In genomic region chr1:17423781-17424245, GRCh38 we compare ENCODE assay signal across 15 cellular contexts. TPM values are rescaled to one million over a fixed set of nuclear protein-coding genes. Genes with fewer than 3 reads are reported as not detected.
A peak's percentile ranks its signal among the peaks of the same experiment; 100 is the strongest.
DNase-seq lines count a peak whose midpoint lies in the region; ATAC-seq and TF ChIP-seq lines count a peak whose summit lies in the region.
"Had no signal": no experiment of that assay in that cellular context is flagged by ENCODE, and none has a peak within 500 bp of the region (broad histone marks: within the 10 kb centered on the region; RNA-seq: fewer than 3 reads in every experiment).

No MANE protein-coding gene starts in this region.

- no peaks in the 10 kb centered on the region for H3K9me3 Mint-ChIP-seq in activated naive CD8-positive, alpha-beta T cell treated with anti-CD3 and anti-CD28 coated beads, Interleukin-2, amount 50 U/mL, for 24 hours
- H3K9me3 Mint-ChIP-seq in activated naive CD8-positive, alpha-beta T cell treated with anti-CD3 and anti-CD28 coated beads for 36 hours = no peaks in the 10 kb centered on the region
- H3K9me3 Mint-ChIP-seq in memory B cell = no peaks in the 10 kb centered on the region
- H3K9me3 Mint-ChIP-seq: activated T-helper 1 cell treated with anti-CD3 and anti-CD28 coated beads, Interleukin-12 subunit alpha, Interleukin-12 subunit beta, Interleukin-2, Interleukin-4 antibody, amounts not matched to agents 30 ng/mL and 10 ng/mL and 1 ng/mL, durations not matched to agents 14 hours and 24 hours and 36 hours; naive thymus-derived CD4-positive, alpha-beta T cell had no signal

- H3K27me3 Mint-ChIP-seq in activated naive CD8-positive, alpha-beta T cell treated with anti-CD3 and anti-CD28 coated beads, Interleukin-2, amount 50 U/mL, for 24 hours = no peaks in the 10 kb centered on the region
- H3K27me3 Mint-ChIP-seq in activated naive CD8-positive, alpha-beta T cell treated with anti-CD3 and anti-CD28 coated beads for 36 hours = no peaks in the 10 kb centered on the region
- no peaks in the 10 kb centered on the region for H3K27me3 Mint-ChIP-seq in memory B cell
- H3K27me3 Mint-ChIP-seq: naive thymus-derived CD4-positive, alpha-beta T cell had no signal

- H3K4me1 ChIP-seq in esophagus muscularis mucosa (peaks cover 4 to 32% (median 26%) of the 10 kb centered on the region in 4 donors), uterus (peaks cover 0 to 3% of the 10 kb centered on the region in 2 donors), SJCRH30 (no peaks in the 10 kb centered on the region)

- no peak overlapping the region for H3K4me3 Mint-ChIP-seq in activated naive CD8-positive, alpha-beta T cell treated with anti-CD3 and anti-CD28 coated beads, Interleukin-2, amount 50 U/mL, for 24 hours
- H3K4me3 Mint-ChIP-seq in activated naive CD8-positive, alpha-beta T cell treated with anti-CD3 and anti-CD28 coated beads for 36 hours = no peak overlapping the region
- H3K4me3 Mint-ChIP-seq in memory B cell = no peak overlapping the region
- H3K4me3 Mint-ChIP-seq: activated T-helper 1 cell treated with anti-CD3 and anti-CD28 coated beads, Interleukin-12 subunit alpha, Interleukin-12 subunit beta, Interleukin-2, Interleukin-4 antibody, amounts not matched to agents 30 ng/mL and 10 ng/mL and 1 ng/mL, durations not matched to agents 14 hours and 24 hours and 36 hours; naive thymus-derived CD4-positive, alpha-beta T cell had no signal

- WGBS in esophagus muscularis mucosa = 42% methylated on average over 6 of the region's 13 CpGs

- peaks cover 17% of the 10 kb centered on the region for H3K4me1 Mint-ChIP-seq in activated naive CD8-positive, alpha-beta T cell treated with anti-CD3 and anti-CD28 coated beads, Interleukin-2, amount 50 U/mL, for 24 hours
- H3K4me1 Mint-ChIP-seq in activated naive CD8-positive, alpha-beta T cell treated with anti-CD3 and anti-CD28 coated beads for 36 hours = peaks cover 19% of the 10 kb centered on the region
- H3K4me1 Mint-ChIP-seq in memory B cell = peaks cover 17% of the 10 kb centered on the region

- peak overlapping the region; percentile 16 for H3K27ac Mint-ChIP-seq in activated naive CD8-positive, alpha-beta T cell treated with anti-CD3 and anti-CD28 coated beads, Interleukin-2, amount 50 U/mL, for 24 hours
- H3K27ac Mint-ChIP-seq in activated naive CD8-positive, alpha-beta T cell treated with anti-CD3 and anti-CD28 coated beads for 36 hours = no peak overlapping the region
- H3K27ac Mint-ChIP-seq in memory B cell = peak overlapping the region; percentile 65
- H3K27ac Mint-ChIP-seq: activated T-helper 1 cell treated with anti-CD3 and anti-CD28 coated beads, Interleukin-12 subunit alpha, Interleukin-12 subunit beta, Interleukin-2, Interleukin-4 antibody, amounts not matched to agents 30 ng/mL and 10 ng/mL and 1 ng/mL, durations not matched to agents 14 hours and 24 hours and 36 hours had no signal

- no peak for ATAC-seq in activated naive CD8-positive, alpha-beta T cell treated with anti-CD3 and anti-CD28 coated beads, Interleukin-2, amount 50 U/mL, for 24 hours
- no peak for ATAC-seq in memory B cell (ENCODE audit: low read depth)
- ATAC-seq: naive thymus-derived CD4-positive, alpha-beta T cell had no signal

- peaks cover 64% of the 10 kb centered on the region for H3K36me3 Mint-ChIP-seq in activated naive CD8-positive, alpha-beta T cell treated with anti-CD3 and anti-CD28 coated beads, Interleukin-2, amount 50 U/mL, for 24 hours (ENCODE audit: low read depth)
- H3K36me3 Mint-ChIP-seq in activated naive CD8-positive, alpha-beta T cell treated with anti-CD3 and anti-CD28 coated beads for 36 hours = peaks cover 38% of the 10 kb centered on the region
- peaks cover 37% of the 10 kb centered on the region for H3K36me3 Mint-ChIP-seq in memory B cell

- H3K36me3 ChIP-seq in esophagus muscularis mucosa = peaks cover 24 to 94% (median 85%) of the 10 kb centered on the region in 4 donors
- H3K36me3 ChIP-seq in uterus = no peaks in the 10 kb centered on the region
- H3K36me3 ChIP-seq in H7 (replicated peaks; ENCODE audit: control insufficient read depth, insufficient read depth, low read length) = peaks cover 78% of the 10 kb centered on the region
- H3K36me3 ChIP-seq in SJCRH30 = peaks cover 98% of the 10 kb centered on the region

- TF ChIP-seq CTCF in esophagus muscularis mucosa (IDR thresholded peaks at IDR 0.05) (no peak), uterus (IDR thresholded peaks at IDR 0.05) (no peak)

- DNase-seq in activated naive CD8-positive, alpha-beta T cell treated with anti-CD3 and anti-CD28 coated beads, Interleukin-2, amount 50 U/mL, for 24 hours = no peak
- no peak for DNase-seq in activated naive CD8-positive, alpha-beta T cell treated with anti-CD3 and anti-CD28 coated beads for 36 hours
- DNase-seq in esophagus muscularis mucosa (ENCODE audit: extremely low spot score) = no peak
- DNase-seq in memory B cell (ENCODE audit: low spot score in 2 of 2) = no peak
- peak; percentile 38 to 58 for DNase-seq in uterus
- DNase-seq in H7 = no peak
- no peak for DNase-seq in SJCRH30
- DNase-seq in activated CD4-positive, alpha-beta T cell treated with anti-CD3 and anti-CD28 coated beads, Interleukin-2, amount 50 U/mL, for 48 hours = no peak
- DNase-seq: activated CD4-positive, alpha-beta T cell treated with anti-CD3 and anti-CD28 coated beads for 48 hours; caudate nucleus; naive thymus-derived CD4-positive, alpha-beta T cell; tibial artery had no signal

- H3K27ac ChIP-seq in esophagus muscularis mucosa (replicated peaks in 1 of 4) (peak overlapping the region; percentile 54 to 74 (median 61)), uterus (peak overlapping the region; percentile 49 to 56), SJCRH30 (no peak overlapping the region)
- H3K27ac ChIP-seq: tibial artery had no signal

- TF ChIP-seq POLR2A in esophagus muscularis mucosa (IDR thresholded peaks at IDR 0.05; ENCODE audit: low read depth) (no peak), uterus (IDR thresholded peaks at IDR 0.05) (no peak)

- H3K27me3 ChIP-seq in esophagus muscularis mucosa (no peaks in the 10 kb centered on the region), uterus (no peaks in the 10 kb centered on the region), H7 (ENCODE audit: control insufficient read depth, insufficient read depth, low read length) (no peaks in the 10 kb centered on the region), SJCRH30 (no peaks in the 10 kb centered on the region)
- H3K27me3 ChIP-seq: tibial artery had no signal

- no peak for TF ChIP-seq EP300 in esophagus muscularis mucosa (IDR thresholded peaks at IDR 0.05)

- intact Hi-C loops in esophagus muscularis mucosa (cut with DNase I) = loop anchor here (5.0 kb wide), 1 partner anchor 68 kb away; no protein-coding TSS in a partner anchor
- intact Hi-C loops in uterus (cut with DNase I; ENCODE audit: low total_unique reads) = no loop called here

- no peaks in the 10 kb centered on the region for H3K9me3 ChIP-seq in esophagus muscularis mucosa
- H3K9me3 ChIP-seq in uterus = no peaks in the 10 kb centered on the region
- H3K9me3 ChIP-seq in SJCRH30 (replicated peaks) = no peaks in the 10 kb centered on the region
- H3K9me3 ChIP-seq: tibial artery had no signal

- peak overlapping the region in 1 of 4 donors; percentile 4 for H3K4me3 ChIP-seq in esophagus muscularis mucosa
- H3K4me3 ChIP-seq in uterus = no peak overlapping the region
- H3K4me3 ChIP-seq in H7 (ENCODE audit: insufficient read depth, low read depth, low read length) = no peak overlapping the region
- H3K4me3 ChIP-seq in SJCRH30 = no peak overlapping the region
- H3K4me3 ChIP-seq: smooth muscle cell, tibial artery had no signal

RNA-seq across cellular contexts. Expression of gene RCC2, which starts 15.7 kb away (rescaled TPM):
- 100 to 1,000 TPM; 192 to 196 TPM for total RNA-seq in activated naive CD8-positive, alpha-beta T cell treated with anti-CD3 and anti-CD28 coated beads for 36 hours
- 10 to 100 TPM; 12.0 to 22.6 (median 20.5) TPM for total RNA-seq in esophagus muscularis mucosa
- 10 to 100 TPM; 11.8 to 50.4 (median 25.7) TPM for total RNA-seq in uterus
- 363 and 366 TPM in 2 replicates for total RNA-seq in H7 (2014; rRNA removed; shearing (Covaris generic))
- total RNA-seq in SJCRH30 (2014; rRNA removed; shearing (Covaris generic)) = 169 and 170 TPM in 2 replicates

RNA-seq across cellular contexts. Expression of gene PADI6, which starts 51.8 kb away (rescaled TPM):
- total RNA-seq in activated naive CD8-positive, alpha-beta T cell treated with anti-CD3 and anti-CD28 coated beads for 36 hours = not detected
- not detected for total RNA-seq in esophagus muscularis mucosa
- under 1 TPM in 1 of 4 donors, not detected in 3; 0.55 TPM for total RNA-seq in uterus
- total RNA-seq in H7 (2014; rRNA removed; shearing (Covaris generic)) = not detected in 2 replicates
- total RNA-seq in SJCRH30 (2014; rRNA removed; shearing (Covaris generic)) = not detected in 2 replicates
- total RNA-seq: activated T-helper 1 cell treated with anti-CD3 and anti-CD28 coated beads, Interleukin-12 subunit alpha, Interleukin-12 subunit beta, Interleukin-2, Interleukin-4 antibody, amounts not matched to agents 30 ng/mL and 10 ng/mL and 1 ng/mL, durations not matched to agents 14 hours and 24 hours and 36 hours; naive thymus-derived CD4-positive, alpha-beta T cell; smooth muscle cell; T-helper 1 cell treated with Interleukin-12 subunit alpha and Interleukin-12 subunit beta and Interleukin-4 antibody, amounts not matched to agents 30 ng/mL and 1 ng/mL, for 36 hours had no signal

Comparison
In these comparisons a context has a peak if more than half of its experiments do, and no peak if none do; other contexts are left out.
1. DNase-seq: peak in uterus (2 of 2); none in activated naive CD8-positive, alpha-beta T cell treated with anti-CD3 and anti-CD28 coated beads, Interleukin-2, amount 50 U/mL, for 24 hours (single experiment), activated naive CD8-positive, alpha-beta T cell treated with anti-CD3 and anti-CD28 coated beads for 36 hours (single experiment), esophagus muscularis mucosa (single experiment), memory B cell (0 of 2), H7 (single experiment), SJCRH30 (0 of 2) and activated CD4-positive, alpha-beta T cell treated with anti-CD3 and anti-CD28 coated beads, Interleukin-2, amount 50 U/mL, for 48 hours (0 of 2).